ENCODE assay signal across 1 cellular context in the genomic region with DNA sequence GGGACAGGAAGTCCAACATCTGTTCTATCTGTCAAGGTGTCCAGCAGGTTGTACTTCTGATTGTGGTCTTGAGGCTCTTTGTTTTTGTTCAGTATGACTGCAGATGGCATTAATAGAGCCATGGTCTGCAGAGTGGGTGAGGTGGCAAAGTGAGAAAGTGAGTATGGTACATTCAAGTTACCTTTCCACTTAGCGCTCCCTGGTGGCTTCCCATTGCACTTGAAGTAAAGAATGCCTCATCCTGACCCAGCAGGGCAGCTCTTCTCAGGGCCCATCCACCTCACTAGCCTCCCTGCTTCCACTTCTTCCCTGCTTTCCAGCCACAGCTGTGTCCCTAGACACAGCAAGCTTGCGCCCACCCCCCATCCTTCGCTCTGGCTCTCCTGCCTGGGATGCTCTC.
TF ChIP-seq lines count a peak whose summit lies in the region.

No MANE protein-coding gene starts in this region.

TF ChIP-seq in GM23338, 12 proteins besides CTCF, POLR2A, EP300 and RAD21 (continued from another document):
- TF ChIP-seq ZNF462 (CRISPR knock-in tag; IDR thresholded peaks at IDR 0.05) (no peak), EZH2phosphoT487 (IDR thresholded peaks at IDR 0.05; ENCODE audit: unreplicated experiment) (no peak), STAT1 (IDR thresholded peaks at IDR 0.05; ENCODE audit: unreplicated experiment) (no peak)
